In the genomic region with DNA sequence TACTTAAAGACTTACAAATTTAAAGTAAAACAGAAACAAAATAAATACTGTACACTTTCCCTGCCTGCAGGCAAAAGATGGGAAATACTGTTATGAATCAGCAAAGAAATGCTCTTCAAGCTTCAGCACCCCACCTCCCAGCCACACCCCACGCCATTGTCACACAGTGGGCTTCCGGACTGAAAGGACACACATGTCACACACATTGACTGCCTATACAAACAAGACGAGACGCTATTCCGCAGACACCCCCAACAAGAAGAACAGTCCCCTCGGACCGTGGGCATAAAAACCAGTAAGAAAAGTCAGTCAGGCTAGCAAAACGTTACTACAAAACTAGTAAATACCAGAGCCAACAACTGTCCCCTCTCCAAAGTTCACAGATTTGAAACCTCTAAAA, we compare ENCODE assay signal across 9 cellular contexts. TPM values are rescaled to one million over a fixed set of nuclear protein-coding genes. Genes with fewer than 3 reads are reported as not detected.
DNase-seq lines count a peak whose midpoint lies in the region; ATAC-seq and TF ChIP-seq lines count a peak whose summit lies in the region.
"Had no signal": no experiment of that assay in that cellular context is flagged by ENCODE, and none has a peak within 500 bp of the region (broad histone marks: within the 10 kb centered on the region; RNA-seq: fewer than 3 reads in every experiment).

No MANE protein-coding gene starts in this region.

- peaks cover 15% of the 10 kb centered on the region for H3K4me1 Mint-ChIP-seq in T-helper 1 cell treated with Interleukin-12 subunit alpha and Interleukin-12 subunit beta and Interleukin-4 antibody, amounts not matched to agents 30 μg/mL and 1 μg/mL, for 36 hours (ENCODE audit: low read depth)
- peaks cover 23 to 54% (median 31%) of the 10 kb centered on the region in 7 donors for H3K4me1 Mint-ChIP-seq in naive thymus-derived CD4-positive, alpha-beta T cell

- peaks cover 20% of the 10 kb centered on the region for H3K36me3 Mint-ChIP-seq in T-helper 1 cell treated with Interleukin-12 subunit alpha and Interleukin-12 subunit beta and Interleukin-4 antibody, amounts not matched to agents 30 μg/mL and 1 μg/mL, for 36 hours (ENCODE audit: low read depth)
- peaks cover 0 to 4% (median 3%) of the 10 kb centered on the region in 5 donors for H3K36me3 Mint-ChIP-seq in naive thymus-derived CD4-positive, alpha-beta T cell

- no peak for TF ChIP-seq CTCF in foreskin fibroblast (IDR thresholded peaks at IDR 0.05; ENCODE audit: low read depth, low read length)

- H3K4me3 Mint-ChIP-seq in T-helper 1 cell treated with Interleukin-12 subunit alpha and Interleukin-12 subunit beta and Interleukin-4 antibody, amounts not matched to agents 30 μg/mL and 1 μg/mL, for 36 hours = peak overlapping the region; percentile 36
- peak overlapping the region in 9 of 10 donors; percentile 0 to 60 (median 44) for H3K4me3 Mint-ChIP-seq in naive thymus-derived CD4-positive, alpha-beta T cell

- DNase-seq in naive thymus-derived CD4-positive, alpha-beta T cell = peak in 1 of 9 donors; percentile 19
- DNase-seq in NCI-H526 treated with DMSO at 0.1 percent for 48 hours (lab: John Stamatoyannopoulos, UW) (no peak), AG20443 (ENCODE audit: low spot score) (no peak), dedifferentiated amniotic fluid mesenchymal stem cell (ENCODE audit: extremely low spot score) (no peak), foreskin fibroblast (no peak)
- DNase-seq: brain microvascular endothelial cell had no signal

- H3K27me3 Mint-ChIP-seq in T-helper 1 cell treated with Interleukin-12 subunit alpha and Interleukin-12 subunit beta and Interleukin-4 antibody, amounts not matched to agents 30 μg/mL and 1 μg/mL, for 36 hours (ENCODE audit: low read depth) = no peaks in the 10 kb centered on the region
- no peaks in the 10 kb centered on the region for H3K27me3 Mint-ChIP-seq in naive thymus-derived CD4-positive, alpha-beta T cell

- H3K27ac Mint-ChIP-seq in T-helper 1 cell treated with Interleukin-12 subunit alpha and Interleukin-12 subunit beta and Interleukin-4 antibody, amounts not matched to agents 30 μg/mL and 1 μg/mL, for 36 hours = peak overlapping the region; percentile 18
- H3K27ac Mint-ChIP-seq in naive thymus-derived CD4-positive, alpha-beta T cell = peak overlapping the region; percentile 36 to 90 (median 78)

- H3K4me1 ChIP-seq in naive thymus-derived CD4-positive, alpha-beta T cell (ENCODE audit: control insufficient read depth in 2 of 2, insufficient read depth in 2 of 2, low read length in 2 of 2) = peaks cover 0 to 16% of the 10 kb centered on the region in 2 donors

- ATAC-seq in GM18909 (IDR thresholded peaks at IDR 0.05; ENCODE audit: poor library complexity, unreplicated experiment) (peak; percentile 93), HG02623 (IDR thresholded peaks at IDR 0.05; ENCODE audit: unreplicated experiment) (peak; percentile 92)
- ATAC-seq in naive thymus-derived CD4-positive, alpha-beta T cell = peak; percentile 60

- H3K9me3 Mint-ChIP-seq in T-helper 1 cell treated with Interleukin-12 subunit alpha and Interleukin-12 subunit beta and Interleukin-4 antibody, amounts not matched to agents 30 μg/mL and 1 μg/mL, for 36 hours = no peaks in the 10 kb centered on the region
- peaks cover 0 to 2% (median 0%) of the 10 kb centered on the region in 11 donors for H3K9me3 Mint-ChIP-seq in naive thymus-derived CD4-positive, alpha-beta T cell

- H3K4me3 ChIP-seq in naive thymus-derived CD4-positive, alpha-beta T cell (ENCODE audit: low read length) = no peak overlapping the region
- H3K4me3 ChIP-seq in foreskin fibroblast (ENCODE audit: low read depth in 1 of 2, low read length in 2 of 2) = no peak overlapping the region

- H3K36me3 ChIP-seq in naive thymus-derived CD4-positive, alpha-beta T cell (ENCODE audit: control insufficient read depth in 2 of 3, insufficient read depth in 3 of 3, low read length in 3 of 3) = peaks cover 0 to 3% (median 0%) of the 10 kb centered on the region in 3 experiments
- H3K36me3 ChIP-seq: brain microvascular endothelial cell had no signal

- no peaks in the 10 kb centered on the region for H3K9me3 ChIP-seq in naive thymus-derived CD4-positive, alpha-beta T cell (ENCODE audit: control insufficient read depth in 2 of 3, low read length in 3 of 3)

- CTCF ChIA-PET in naive thymus-derived CD4-positive, alpha-beta T cell (lab: Charles Lee) = no interaction called here

- H3K27me3 ChIP-seq in naive thymus-derived CD4-positive, alpha-beta T cell (ENCODE audit: control insufficient read depth in 2 of 2, insufficient read depth in 2 of 2, low read length in 2 of 2) = no peaks in the 10 kb centered on the region
- H3K27me3 ChIP-seq: brain microvascular endothelial cell had no signal

- H3K27ac ChIP-seq in naive thymus-derived CD4-positive, alpha-beta T cell (ENCODE audit: low read depth, low read length) = peak overlapping the region; percentile 11
- H3K27ac ChIP-seq: brain microvascular endothelial cell had no signal

- intact Hi-C loops in naive thymus-derived CD4-positive, alpha-beta T cell (cut with micrococcal nuclease) = loop anchor here in 1 of 2 donors (2.0 to 5.0 kb wide), 2 partner anchors 22 to 37 kb away; a partner anchor contains a TSS

- POLR2A ChIA-PET in naive thymus-derived CD4-positive, alpha-beta T cell (lab: Charles Lee) = interaction anchor here (0.6 kb wide), 2 partner anchors 55 to 526 kb away, joined by 3 read pairs; no protein-coding TSS in a partner anchor

RNA-seq across cellular contexts. Expression of a gene that starts 22.2 kb away (rescaled TPM):
- total RNA-seq in naive thymus-derived CD4-positive, alpha-beta T cell = 100 to 1,000 TPM in 2 of 5 experiments, 10 to 100 TPM in 3; 66.2 to 145 (median 94.5) TPM
- polyA plus RNA-seq in naive thymus-derived CD4-positive, alpha-beta T cell = 10 to 100 TPM; 26.2 to 28.8 TPM
